21 cellular contexts compared by ENCODE assay signal in the genomic region with DNA sequence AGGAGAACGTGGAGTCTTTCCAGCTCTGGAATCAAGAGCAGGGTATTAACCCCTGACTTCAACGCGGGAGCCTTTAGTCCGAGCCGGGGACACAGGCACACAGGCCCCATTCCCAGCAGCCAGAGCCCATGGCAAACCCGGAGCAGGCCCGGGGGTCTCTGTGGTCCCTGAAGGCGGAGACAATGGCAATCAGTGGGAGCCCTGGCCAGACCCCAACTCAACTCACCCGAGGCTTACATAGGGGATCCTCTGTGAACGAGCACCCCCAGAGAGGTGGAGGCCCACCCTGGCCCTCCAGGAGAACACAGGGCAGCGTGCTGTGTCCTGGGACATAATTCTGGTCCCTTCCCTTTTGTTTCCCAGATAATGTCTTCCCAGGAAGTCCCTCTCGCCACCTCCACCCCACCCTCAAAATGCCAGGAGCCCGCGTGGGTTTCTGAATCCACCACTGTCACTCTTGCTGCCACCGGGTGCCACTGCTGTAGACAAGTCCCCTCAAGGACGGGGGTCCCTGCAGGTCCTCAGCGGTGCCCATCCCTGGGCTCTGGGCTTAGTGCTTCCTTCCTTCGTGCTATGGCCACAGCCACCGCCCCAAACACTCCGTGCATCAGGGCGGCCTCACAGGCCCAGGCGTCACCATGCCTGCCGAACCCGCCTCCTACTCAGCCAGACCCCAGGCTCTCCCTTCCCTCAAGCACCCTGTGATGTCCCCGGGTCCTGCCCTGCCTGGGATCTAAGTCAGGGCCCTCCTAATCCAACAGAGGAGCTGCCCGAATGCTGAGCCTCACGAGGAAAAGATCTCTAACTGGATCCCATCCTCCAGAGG.
"Had no signal": no experiment of that assay in that cellular context is flagged by ENCODE, and none has a peak within 500 bp of the region (broad histone marks: within the 10 kb centered on the region; RNA-seq: fewer than 3 reads in every experiment).

No MANE protein-coding gene starts in this region.

- H3K4me3 Mint-ChIP-seq: central memory CD8-positive, alpha-beta T cell; naive thymus-derived CD4-positive, alpha-beta T cell; nephron had no signal

- H3K4me3 ChIP-seq: coronary artery, ovary, psoas muscle, thoracic aorta, tibial nerve, upper lobe of left lung, uterus had no signal

- H3K9me3 ChIP-seq: ovary, psoas muscle, thoracic aorta, tibial nerve, upper lobe of left lung, uterus had no signal

- H3K27me3 ChIP-seq: ovary, uterus had no signal

- ATAC-seq: naive thymus-derived CD4-positive, alpha-beta T cell; right cardiac atrium; stimulated activated naive CD8-positive, alpha-beta T cell treated with anti-CD3 and anti-CD28 coated beads, Interleukin-15, Interleukin-2, amounts not matched to agents 100 U/mL and 50 U/mL, for 24 hours had no signal

- H3K4me1 ChIP-seq: psoas muscle, uterus had no signal

- H3K36me3 Mint-ChIP-seq: naive thymus-derived CD4-positive, alpha-beta T cell had no signal

- H3K27ac ChIP-seq: coronary artery, ovary, psoas muscle, thoracic aorta, tibial nerve, upper lobe of left lung, uterus had no signal

- H3K36me3 ChIP-seq: ovary, thoracic aorta, tibial nerve, upper lobe of left lung, uterus had no signal

- H3K9me3 Mint-ChIP-seq: central memory CD8-positive, alpha-beta T cell; naive thymus-derived CD4-positive, alpha-beta T cell had no signal

- H3K27ac Mint-ChIP-seq: naive thymus-derived CD4-positive, alpha-beta T cell; nephron had no signal

- DNase-seq: dermis blood vessel endothelial cell; effector memory CD4-positive, alpha-beta T cell; midbrain; naive thymus-derived CD4-positive, alpha-beta T cell; occipital lobe; psoas muscle; right cardiac atrium; small intestine; stimulated activated CD4-positive, alpha-beta T cell treated with anti-CD3 and anti-CD28 coated beads, Interleukin-12 subunit alpha, Interleukin-12 subunit beta, amount 100 ng/mL, for 4 hours; stimulated activated CD4-positive, alpha-beta T cell treated with anti-CD3 and anti-CD28 coated beads, Interleukin-1b, Interleukin-23, amount 100 ng/mL, for 48 hours; stimulated activated CD4-positive, alpha-beta T cell treated with anti-CD3 and anti-CD28 coated beads, Interleukin-4, amount 100 ng/mL, for 1 hour; stimulated activated CD8-positive, alpha-beta memory T cell treated with anti-CD3 and anti-CD28 coated beads, Interleukin-4, amount 100 ng/mL, for 48 hours; stimulated activated naive CD8-positive, alpha-beta T cell treated with anti-CD3 and anti-CD28 coated beads, Interleukin-15, Interleukin-2, amounts not matched to agents 100 U/mL and 50 U/mL, for 24 hours; uterus had no signal
